Comparison of ENCODE assay signal across 8 cellular contexts in genomic region chr19:45883881-45884681, GRCh38. TPM values are rescaled to one million over a fixed set of nuclear protein-coding genes. Genes with fewer than 3 reads are reported as not detected.
DNase-seq lines count a peak whose midpoint lies in the region; TF ChIP-seq lines count a peak whose summit lies in the region.
"Had no signal": no experiment of that assay in that cellular context is flagged by ENCODE, and none has a peak within 500 bp of the region (broad histone marks: within the 10 kb centered on the region; RNA-seq: fewer than 3 reads in every experiment).

No MANE protein-coding gene starts in this region.

- H3K27me3 ChIP-seq in esophagus muscularis mucosa (peaks cover 0 to 4% (median 0%) of the 10 kb centered on the region in 4 donors), sigmoid colon (peaks cover 0 to 4% (median 0%) of the 10 kb centered on the region in 3 donors)

- DNase-seq in ELF-1 (ENCODE audit: low read depth, low spot score) (peak; percentile 29), esophagus muscularis mucosa (ENCODE audit: extremely low spot score) (no peak), sigmoid colon (no peak), activated gamma-delta T cell (lab: John Stamatoyannopoulos, UW) (no peak), NCI-H226 (no peak)
- no peak for DNase-seq in activated CD4-positive, CD25-positive, alpha-beta regulatory T cell treated with anti-CD3 and anti-CD28 coated beads, Interleukin-2, amount 50 U/mL, for 72 hours

- 93% methylated on average over 38 of the region's 57 CpGs for WGBS in esophagus muscularis mucosa
- WGBS in sigmoid colon, 2 donors: 77 to 91% methylated on average over 57 of the region's 57 CpGs

- TF ChIP-seq EP300 in esophagus muscularis mucosa (IDR thresholded peaks at IDR 0.05) (no peak), sigmoid colon (IDR thresholded peaks at IDR 0.05) (no peak)

- peak overlapping the region in 1 of 4 donors; percentile 35 for H3K27ac ChIP-seq in esophagus muscularis mucosa (replicated peaks in 1 of 4)
- H3K27ac ChIP-seq in sigmoid colon: peak overlapping the region in 2 of 4 donors; percentile 2 to 87

- H3K4me1 ChIP-seq in esophagus muscularis mucosa (peaks cover 32 to 51% (median 49%) of the 10 kb centered on the region in 4 donors), sigmoid colon (peaks cover 0 to 45% (median 40%) of the 10 kb centered on the region in 4 donors)

- H3K4me3 ChIP-seq in esophagus muscularis mucosa (peak overlapping the region; percentile 31 to 91 (median 60)), sigmoid colon (peak overlapping the region in 3 of 4 donors; percentile 13 to 84 (median 64))

- intact Hi-C loops in esophagus muscularis mucosa (cut with DNase I): loop anchor here (5.0 kb wide), 1 partner anchor 67 kb away; the partner anchor contains the start of gene RSPH6A
- intact Hi-C loops in sigmoid colon (cut with DNase I): loop anchor here (1.0 to 5.0 kb wide), 3 partner anchors 20 to 458 kb away; partner anchors contain the start of genes FOXA3 and RSPH6A

- no peak for TF ChIP-seq CTCF in esophagus muscularis mucosa (IDR thresholded peaks at IDR 0.05)
- no peak for TF ChIP-seq CTCF in sigmoid colon (IDR thresholded peaks at IDR 0.05)

- H3K9me3 ChIP-seq in esophagus muscularis mucosa: no peaks in the 10 kb centered on the region
- H3K9me3 ChIP-seq in sigmoid colon: no peaks in the 10 kb centered on the region

- 0 out of 2 replicates have a peak, but pooled peaks have one; percentile 18 for TF ChIP-seq POLR2A in Raji (IDR thresholded peaks at IDR 0.05; ENCODE audit: insufficient read depth, low read depth, low read length)
- TF ChIP-seq POLR2A in esophagus muscularis mucosa (IDR thresholded peaks at IDR 0.05; ENCODE audit: low read depth): no peak
- TF ChIP-seq POLR2A in sigmoid colon (IDR thresholded peaks at IDR 0.05): no peak

- H3K36me3 ChIP-seq in esophagus muscularis mucosa (peaks cover 0 to 18% (median 9%) of the 10 kb centered on the region in 4 donors), sigmoid colon (peaks cover 0 to 10% (median 10%) of the 10 kb centered on the region in 4 donors)

RNA-seq across cellular contexts. Expression of gene IRF2BP1, which starts 1.9 kb away (rescaled TPM):
- total RNA-seq in esophagus muscularis mucosa (10 to 100 TPM; 22.4 to 58.7 (median 44.2) TPM), sigmoid colon (10 to 100 TPM; 18.0 to 25.5 (median 20.8) TPM)
- 10 to 100 TPM in 2 of 3 donors, 1 to 10 TPM in 1; 7.8 to 15.2 (median 11.3) TPM for polyA plus RNA-seq in sigmoid colon

RNA-seq across cellular contexts. Expression of gene MYPOP, which starts 18.3 kb away (rescaled TPM):
- total RNA-seq in esophagus muscularis mucosa (1 to 10 TPM; 3.8 to 7.9 (median 6.0) TPM), sigmoid colon (1 to 10 TPM; 1.8 to 6.1 (median 3.0) TPM)
- 1 to 10 TPM; 6.2 to 8.3 (median 6.6) TPM for polyA plus RNA-seq in sigmoid colon

RNA-seq across cellular contexts. Expression of gene FOXA3, which starts 20.0 kb away (rescaled TPM):
- not detected for total RNA-seq in esophagus muscularis mucosa
- under 1 TPM in 1 of 4 donors, not detected in 3; 0.49 TPM for total RNA-seq in sigmoid colon
- 10 to 100 TPM; 28.1 to 72.8 (median 57.1) TPM for polyA plus RNA-seq in sigmoid colon
- total RNA-seq: myocyte had no signal

RNA-seq across cellular contexts. Expression of gene SYMPK, which starts 21.1 kb away (rescaled TPM):
- total RNA-seq in esophagus muscularis mucosa (10 to 100 TPM; 22.0 to 44.2 (median 36.6) TPM), sigmoid colon (10 to 100 TPM; 18.2 to 31.3 (median 25.3) TPM)
- 10 to 100 TPM; 26.4 to 84.4 (median 30.7) TPM for polyA plus RNA-seq in sigmoid colon

RNA-seq across cellular contexts. Expression of gene NANOS2, which starts 30.5 kb away (rescaled TPM):
- total RNA-seq in esophagus muscularis mucosa (not detected), sigmoid colon (not detected)
- under 1 TPM in 2 of 3 donors, not detected in 1; 0.46 to 0.60 TPM for polyA plus RNA-seq in sigmoid colon
- total RNA-seq: myocyte had no signal
